Comparison of ENCODE assay signal across 8 cellular contexts in genomic region chr6:3163248-3163594, GRCh38. TPM values are rescaled to one million over a fixed set of nuclear protein-coding genes. Genes with fewer than 3 reads are reported as not detected.
DNase-seq lines count a peak whose midpoint lies in the region; ATAC-seq, FAIRE-seq and TF ChIP-seq lines count a peak whose summit lies in the region.

No MANE protein-coding gene starts in this region.

- no peaks in the 10 kb centered on the region for H3K36me3 ChIP-seq in HepG2 (replicated peaks in 1 of 2; ENCODE audit: control insufficient read depth in 1 of 2, insufficient read depth in 2 of 2, low read length in 2 of 2)
- H3K36me3 ChIP-seq in uterus, result no peaks in the 10 kb centered on the region

- POLR2A ChIA-PET in HepG2 (lab: Yijun Ruan, JAX), result interaction anchor here (0.6 to 2.0 kb wide), 15 partner anchors 13 to 88 kb away, joined by 3 to 17 read pairs (median 6); partner anchors contain the start of gene BPHL

- TF ChIP-seq POLR2A in HepG2 (IDR thresholded peaks at IDR 0.05; ENCODE audit: insufficient read depth in 1 of 2, low read depth in 2 of 2, low read length in 2 of 2) (no peak), uterus (IDR thresholded peaks at IDR 0.05) (no peak)

- no peaks in the 10 kb centered on the region for H3K79me2 ChIP-seq in HepG2 (ENCODE audit: insufficient read depth, low read length)

- peak; percentile 8 for ATAC-seq in HG02885 (IDR thresholded peaks at IDR 0.05; ENCODE audit: poor library complexity, unreplicated experiment)
- ATAC-seq in HepG2, result no peak

- no peak for TF ChIP-seq CTCF in HepG2 (CRISPR knock-in tag; IDR thresholded peaks at IDR 0.05)
- TF ChIP-seq CTCF in uterus (IDR thresholded peaks at IDR 0.05), result peak in 1 of 4 experiments; percentile 28
- no peak for TF ChIP-seq CTCF in GM20000 (IDR thresholded peaks at IDR 0.05; ENCODE audit: extremely low read depth, missing control alignments)

- H3K27ac Mint-ChIP-seq in activated naive CD8-positive, alpha-beta T cell treated with anti-CD3 and anti-CD28 coated beads for 36 hours, result peak overlapping the region; percentile 71

- no peaks in the 10 kb centered on the region for H3K9me3 ChIP-seq in HepG2 (ENCODE audit: low read length)
- no peaks in the 10 kb centered on the region for H3K9me3 ChIP-seq in uterus

- no peaks in the 10 kb centered on the region for H4K20me1 ChIP-seq in HepG2 (ENCODE audit: insufficient read depth, low read length)

- no peak for FAIRE-seq in HepG2 (lab: Jason Lieb, UNC)

- no TSS peak for BruUV-seq in HepG2 (replicated peaks; lab: Mats Ljungman, UMichigan)

- H3K27me3 Mint-ChIP-seq in activated naive CD8-positive, alpha-beta T cell treated with anti-CD3 and anti-CD28 coated beads for 36 hours, result peaks cover 6% of the 10 kb centered on the region

- H3K4me3 Mint-ChIP-seq in activated naive CD8-positive, alpha-beta T cell treated with anti-CD3 and anti-CD28 coated beads for 36 hours, result peak overlapping the region; percentile 86

- H3K9me3 Mint-ChIP-seq in activated naive CD8-positive, alpha-beta T cell treated with anti-CD3 and anti-CD28 coated beads for 36 hours, result peaks cover 7% of the 10 kb centered on the region

- TF ChIP-seq EP300 in HepG2 (IDR thresholded peaks at IDR 0.05; ENCODE audit: low read depth in 2 of 2, low read length in 2 of 2), result no peak
- no peak for TF ChIP-seq EP300 in HepG2 (CRISPR knock-in tag; IDR thresholded peaks at IDR 0.05; ENCODE audit: borderline replicate concordance)

- H3K27me3 ChIP-seq in HepG2 (ENCODE audit: control insufficient read depth in 1 of 2, insufficient read depth in 2 of 2, low read length in 2 of 2) (no peaks in the 10 kb centered on the region), uterus (no peaks in the 10 kb centered on the region)

- CTCF ChIA-PET in HepG2 (lab: Yijun Ruan, JAX; ENCODE audit: low intra/inter-chr PET ratio, low total read pairs), result interaction anchor here (2.4 kb wide), 1 partner anchor 37 kb away, joined by 12 read pairs; no protein-coding TSS in a partner anchor

- H2AFZ ChIP-seq in HepG2 (ENCODE audit: low read length), result no peak overlapping the region

- intact Hi-C loops in HepG2 (cut with micrococcal nuclease; ENCODE audit: unreplicated experiment), result loop anchor here (2.0 kb wide), 2 partner anchors 46 to 88 kb away; no protein-coding TSS in a partner anchor
- intact Hi-C loops in uterus (cut with DNase I; ENCODE audit: low total_unique reads), result no loop called here

- no peak for TF ChIP-seq RAD21 in HepG2 (CRISPR knock-in tag; IDR thresholded peaks at IDR 0.05)

- in situ Hi-C loops in HepG2 (cut with HindIII; ENCODE audit: extremely low pct_ligation_motif_present, low pct_unique_long_range_greater_than_20kb), result no loop called here

- WGBS in HepG2 (ENCODE audit: low lambda C conversion rate), result 2% methylated on average over 13 of the region's 13 CpGs

- H3K4me1 Mint-ChIP-seq in activated naive CD8-positive, alpha-beta T cell treated with anti-CD3 and anti-CD28 coated beads for 36 hours, result peaks cover 29% of the 10 kb centered on the region

- H3K4me2 ChIP-seq in HepG2 (ENCODE audit: low read depth, low read length), result peak overlapping the region; percentile 80

- H3K4me3 ChIP-seq in GM08714 (ENCODE audit: low read length), result peak overlapping the region; percentile 46; the same call in 1 of the 2 replicates
- peak overlapping the region; percentile 53 to 84 (median 55) for H3K4me3 ChIP-seq in HepG2 (replicated peaks in 1 of 3; ENCODE audit: insufficient read depth in 1 of 3, low read depth in 2 of 3, low read length in 3 of 3)
- peak overlapping the region; percentile 52 to 66 for H3K4me3 ChIP-seq in uterus

- H3K27ac ChIP-seq in HepG2 (ENCODE audit: extremely low read length, insufficient read depth, low read length), result no peak overlapping the region
- peak overlapping the region; percentile 76 to 83 for H3K27ac ChIP-seq in uterus

- H3K4me1 ChIP-seq in HepG2 (ENCODE audit: insufficient read depth, low read length), result peaks cover 68% of the 10 kb centered on the region
- no peaks in the 10 kb centered on the region for H3K4me1 ChIP-seq in uterus

- no peaks in the 10 kb centered on the region for H3K36me3 Mint-ChIP-seq in activated naive CD8-positive, alpha-beta T cell treated with anti-CD3 and anti-CD28 coated beads for 36 hours

- no peak for DNase-seq in activated naive CD8-positive, alpha-beta T cell treated with anti-CD3 and anti-CD28 coated beads for 36 hours
- no peak for DNase-seq in HepG2 (ENCODE audit: low spot score)
- no peak for DNase-seq in uterus
- no peak for DNase-seq in NAMALWA (ENCODE audit: low spot score)
- no peak for DNase-seq in GM20000 (ENCODE audit: low spot score)
- no peak for DNase-seq in NCI-H1092 treated with DMSO at 0.1 percent for 48 hours (lab: John Stamatoyannopoulos, UW)

- H3K9ac ChIP-seq in HepG2 (ENCODE audit: insufficient read depth, low read depth, low read length), result peak overlapping the region; percentile 38

TF ChIP-seq in HepG2, 621 proteins besides CTCF, POLR2A, EP300 and RAD21 (continues in another document):
- TF ChIP-seq CEBPG (CRISPR knock-in tag; IDR thresholded peaks at IDR 0.05) (peak; percentile 17), GATAD2A (CRISPR knock-in tag; IDR thresholded peaks at IDR 0.05) (0 out of 2 replicates have a peak, but pooled peaks have one; percentile 4), HDAC2 (CRISPR knock-in tag; IDR thresholded peaks at IDR 0.05) (0 out of 2 replicates have a peak, but pooled peaks have one; percentile 4), AHR (CRISPR knock-in tag; IDR thresholded peaks at IDR 0.05) (0 out of 2 replicates have a peak, but pooled peaks have one; percentile 9)
- TF ChIP-seq, protein P1, sequence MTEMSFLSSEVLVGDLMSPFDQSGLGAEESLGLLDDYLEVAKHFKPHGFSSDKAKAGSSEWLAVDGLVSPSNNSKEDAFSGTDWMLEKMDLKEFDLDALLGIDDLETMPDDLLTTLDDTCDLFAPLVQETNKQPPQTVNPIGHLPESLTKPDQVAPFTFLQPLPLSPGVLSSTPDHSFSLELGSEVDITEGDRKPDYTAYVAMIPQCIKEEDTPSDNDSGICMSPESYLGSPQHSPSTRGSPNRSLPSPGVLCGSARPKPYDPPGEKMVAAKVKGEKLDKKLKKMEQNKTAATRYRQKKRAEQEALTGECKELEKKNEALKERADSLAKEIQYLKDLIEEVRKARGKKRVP (CRISPR knock-in tag; IDR thresholded peaks at IDR 0.05), result 0 out of 4 replicates have a peak, but pooled peaks of 1 of the 2 experiments have one; percentile 12

RNA-seq across cellular contexts. Expression of gene TUBB2A, which starts 5.9 kb away (rescaled TPM):
- 1 to 10 TPM; 1.8 to 2.0 TPM for total RNA-seq in activated naive CD8-positive, alpha-beta T cell treated with anti-CD3 and anti-CD28 coated beads for 36 hours
- total RNA-seq in HepG2 (2016; rRNA removed; fragmentation: Illumina TruSeq; extraction: Trizol) (35.3 and 38.1 TPM in 2 replicates), uterus (100 to 1,000 TPM in 1 of 4 donors, 10 to 100 TPM in 3; 21.5 to 100 (median 59.0) TPM)
- total RNA-seq in HepG2 (2016; cell fraction: cytosol; rRNA removed; fragmentation: Illumina TruSeq; extraction: Trizol; ENCODE audit: low read depth), result 10.1 and 10.3 TPM in 2 replicates
- total RNA-seq in HepG2 (2016; cell fraction: insoluble cytoplasmic fraction; rRNA removed; fragmentation: Illumina TruSeq; extraction: Trizol), result 32.8 and 36.3 TPM in 2 replicates
- total RNA-seq in HepG2 (2016; cell fraction: membrane; rRNA removed; fragmentation: Illumina TruSeq; extraction: Trizol), result 12.7 and 14.0 TPM in 2 replicates
- 13.9 and 14.1 TPM in 2 replicates for total RNA-seq in HepG2 (2016; cell fraction: nucleus; rRNA removed; fragmentation: Illumina TruSeq; extraction: Trizol)
- polyA plus RNA-seq in HepG2 (2011; rRNA removed), result 106 and 178 TPM in 2 replicates
- polyA plus RNA-seq in HepG2 (2011; cell fraction: cytosol; rRNA removed), result 118 and 142 TPM in 2 replicates
- 111 and 136 TPM in 2 replicates for polyA plus RNA-seq in HepG2 (2011; cell fraction: nucleus; rRNA removed)
- 89.5 and 170 TPM in 2 replicates for polyA plus RNA-seq in HepG2 (2012)
- polyA plus RNA-seq in HepG2 (2016; cell fraction: cytosol; fragmentation: Illumina TruSeq; extraction: Trizol; ENCODE audit: low read depth), result 7.8 and 9.2 TPM in 2 replicates
- 37.3 and 40.4 TPM in 2 replicates for polyA plus RNA-seq in HepG2 (2016; cell fraction: insoluble cytoplasmic fraction; fragmentation: Illumina TruSeq; extraction: Trizol; ENCODE audit: low read depth)
- 8.6 and 9.4 TPM in 2 replicates for polyA plus RNA-seq in HepG2 (2016; cell fraction: membrane; fragmentation: Illumina TruSeq; extraction: Trizol; ENCODE audit: low read depth)
- polyA plus RNA-seq in HepG2 (2016; cell fraction: nucleus; fragmentation: Illumina TruSeq; extraction: Trizol; ENCODE audit: insufficient read depth, low read depth), result 25.9 and 28.8 TPM in 2 replicates
- polyA minus RNA-seq in HepG2 (2011; rRNA and poly(A)+ RNA removed; ENCODE audit: low replicate concordance), result 14.5 and 150 TPM in 2 replicates
- polyA minus RNA-seq in HepG2 (2011; cell fraction: cytosol; rRNA and poly(A)+ RNA removed), result 76.6 and 136 TPM in 2 replicates
- polyA minus RNA-seq in HepG2 (2011; cell fraction: nucleus; rRNA and poly(A)+ RNA removed), result 30.0 and 49.6 TPM in 2 replicates

RNA-seq across cellular contexts. Expression of gene BPHL, which starts 44.7 kb away (rescaled TPM):
- 10 to 100 TPM in 1 of 2 experiments, 1 to 10 TPM in 1; 9.3 to 11.2 TPM for total RNA-seq in activated naive CD8-positive, alpha-beta T cell treated with anti-CD3 and anti-CD28 coated beads for 36 hours
- total RNA-seq in HepG2 (2016; rRNA removed; fragmentation: Illumina TruSeq; extraction: Trizol) (39.5 and 48.6 TPM in 2 replicates), uterus (10 to 100 TPM in 3 of 4 donors, 1 to 10 TPM in 1; 4.1 to 30.9 (median 22.0) TPM)
- total RNA-seq in HepG2 (2016; cell fraction: cytosol; rRNA removed; fragmentation: Illumina TruSeq; extraction: Trizol; ENCODE audit: low read depth), result 13.0 and 14.5 TPM in 2 replicates
- 42.3 and 49.9 TPM in 2 replicates for total RNA-seq in HepG2 (2016; cell fraction: insoluble cytoplasmic fraction; rRNA removed; fragmentation: Illumina TruSeq; extraction: Trizol)
- 29.2 and 32.0 TPM in 2 replicates for total RNA-seq in HepG2 (2016; cell fraction: membrane; rRNA removed; fragmentation: Illumina TruSeq; extraction: Trizol)
- 25.4 and 25.5 TPM in 2 replicates for total RNA-seq in HepG2 (2016; cell fraction: nucleus; rRNA removed; fragmentation: Illumina TruSeq; extraction: Trizol)
- polyA plus RNA-seq in HepG2 (2011; rRNA removed), result 35.6 and 37.8 TPM in 2 replicates
- 25.0 and 32.1 TPM in 2 replicates for polyA plus RNA-seq in HepG2 (2011; cell fraction: cytosol; rRNA removed)
- 31.4 and 44.9 TPM in 2 replicates for polyA plus RNA-seq in HepG2 (2011; cell fraction: nucleus; rRNA removed)
- polyA plus RNA-seq in HepG2 (2012), result 33.2 and 56.4 TPM in 2 replicates
- polyA plus RNA-seq in HepG2 (2016; cell fraction: cytosol; fragmentation: Illumina TruSeq; extraction: Trizol; ENCODE audit: low read depth), result 12.2 and 18.6 TPM in 2 replicates
- 57.7 and 60.4 TPM in 2 replicates for polyA plus RNA-seq in HepG2 (2016; cell fraction: insoluble cytoplasmic fraction; fragmentation: Illumina TruSeq; extraction: Trizol; ENCODE audit: low read depth)
- polyA plus RNA-seq in HepG2 (2016; cell fraction: membrane; fragmentation: Illumina TruSeq; extraction: Trizol; ENCODE audit: low read depth), result 24.1 and 29.1 TPM in 2 replicates
- polyA plus RNA-seq in HepG2 (2016; cell fraction: nucleus; fragmentation: Illumina TruSeq; extraction: Trizol; ENCODE audit: insufficient read depth, low read depth), result 40.4 and 41.8 TPM in 2 replicates
- 7.2 and 21.2 TPM in 2 replicates for polyA minus RNA-seq in HepG2 (2011; rRNA and poly(A)+ RNA removed; ENCODE audit: low replicate concordance)
- 12.7 and 16.3 TPM in 2 replicates for polyA minus RNA-seq in HepG2 (2011; cell fraction: cytosol; rRNA and poly(A)+ RNA removed)
- 34.6 and 42.1 TPM in 2 replicates for polyA minus RNA-seq in HepG2 (2011; cell fraction: nucleus; rRNA and poly(A)+ RNA removed)
